Comparison of ENCODE assay signal across 16 cellular contexts in the genomic region with DNA sequence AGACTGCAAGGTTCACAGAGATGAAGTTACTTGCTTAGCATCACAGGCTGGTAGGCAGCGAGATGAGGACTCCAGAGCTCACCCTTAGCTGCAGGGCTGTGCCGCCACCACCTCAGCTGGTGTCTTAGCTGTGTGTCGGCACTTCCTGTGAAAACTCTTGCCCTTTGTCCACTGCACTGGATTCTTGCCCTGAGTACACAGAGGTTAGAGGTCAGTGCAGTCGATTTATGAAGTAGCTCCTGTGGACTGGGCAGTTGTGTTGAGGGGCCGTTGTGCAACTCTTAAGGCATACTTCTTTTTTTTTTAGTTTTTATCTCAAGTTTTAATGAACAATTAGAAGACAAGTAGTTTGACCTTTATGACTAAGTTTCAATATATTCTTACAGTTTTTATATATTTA.
"Had no signal": no experiment of that assay in that cellular context is flagged by ENCODE, and none has a peak within 500 bp of the region (broad histone marks: within the 10 kb centered on the region; RNA-seq: fewer than 3 reads in every experiment).

No MANE protein-coding gene starts in this region.

- H3K9ac ChIP-seq: KMS-11 had no signal

- ATAC-seq: activated CD8-positive, alpha-beta memory T cell treated with anti-CD3 and anti-CD28 coated beads, Interleukin-2, amount 10 ng/mL, durations not matched to agents 7 days and 5 days had no signal

- H3K4me1 ChIP-seq: Peyer's patch had no signal

- H3K4me3 ChIP-seq: Peyer's patch had no signal

- DNase-seq: activated B cell treated with CpG ODN at 0.5 μM for 24 hours; activated CD4-positive, alpha-beta T cell treated with anti-CD3 and anti-CD28 coated beads for 1 hour; activated CD4-positive, alpha-beta T cell treated with anti-CD3 and anti-CD28 coated beads, Interleukin-2, amount 10 ng/mL, durations not matched to agents 24 days and 14 days; activated CD4-positive, alpha-beta T cell treated with anti-CD3 and anti-CD28 coated beads, Interleukin-2, amount 50 U/mL, for 48 hours; activated CD8-positive, alpha-beta memory T cell treated with anti-CD3 and anti-CD28 coated beads, Interleukin-2, amount 10 ng/mL, durations not matched to agents 7 days and 5 days; activated effector memory CD4-positive, alpha-beta T cell treated with Interleukin-2 at 50 U/mL for 16 hours; activated naive CD4-positive, alpha-beta T cell; activated T-cell treated with anti-CD3 and anti-CD28 coated beads, Interleukin-2, amount 50 U/mL, for 24 hours; NCI-H146; NCI-H187 treated with DMSO at 0.1 percent for 48 hours; NCI-H2081 treated with DMSO at 0.1 percent for 48 hours; NCI-H446; NCI-H524; Peyer's patch; SHP77 treated with DMSO at 0.1 percent for 48 hours had no signal

- H3K27me3 ChIP-seq: Peyer's patch had no signal

- H3K27ac ChIP-seq: KMS-11, Peyer's patch had no signal

- H3K9me3 ChIP-seq: Peyer's patch had no signal
